Comparison of ENCODE assay signal across 24 cellular contexts in the genomic region with DNA sequence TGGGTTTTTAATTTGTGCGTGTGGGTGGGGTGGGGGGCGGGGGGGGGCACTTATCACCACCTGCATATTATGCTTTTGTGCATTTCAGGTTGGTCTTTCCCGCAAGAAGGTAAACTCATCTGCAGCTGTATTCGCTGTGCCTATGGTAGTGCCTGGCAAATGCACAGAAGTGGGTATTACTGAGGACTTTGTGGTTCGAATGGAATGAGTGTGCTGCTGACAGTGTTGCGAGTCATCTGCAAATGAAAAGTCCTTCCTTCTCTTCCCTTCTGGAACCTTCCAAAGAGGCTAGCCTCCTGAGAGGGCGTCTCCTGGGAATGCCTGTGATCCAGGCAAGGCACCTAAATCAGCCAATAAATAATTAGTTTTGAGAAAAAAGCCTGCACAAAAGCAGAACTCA.
DNase-seq lines count a peak whose midpoint lies in the region; ATAC-seq lines count a peak whose summit lies in the region.
"Had no signal": no experiment of that assay in that cellular context is flagged by ENCODE, and none has a peak within 500 bp of the region (broad histone marks: within the 10 kb centered on the region; RNA-seq: fewer than 3 reads in every experiment).

No MANE protein-coding gene starts in this region.

- CTCF ChIA-PET in activated CD8-positive, alpha-beta memory T cell treated with anti-CD3 and anti-CD28 coated beads, Interleukin-2, amount 10 ng/mL, durations not matched to agents 7 days and 5 days (lab: Charles Lee): no interaction called here

- ATAC-seq in activated CD8-positive, alpha-beta memory T cell treated with anti-CD3 and anti-CD28 coated beads, Interleukin-2, amount 10 ng/mL, durations not matched to agents 7 days and 5 days: no peak
- ATAC-seq in activated T-helper 17 cell treated with anti-CD3 and anti-CD28 coated beads, Interleukin-2, amount 50 U/mL, for 72 hours (replicated peaks): peak; percentile 77
- ATAC-seq in GM21390 (IDR thresholded peaks at IDR 0.05; ENCODE audit: unreplicated experiment): no peak
- ATAC-seq: A549; effector memory CD8-positive, alpha-beta T cell; GM23338; left lobe of liver; natural killer cell treated with Interleukin-12 subunit alpha and Interleukin-12 subunit beta and Interleukin-15 and Interleukin-18, amount 100 ng/mL, for 72 hours had no signal

- H3K4me1 Mint-ChIP-seq in activated CD8-positive, alpha-beta memory T cell treated with anti-CD3 and anti-CD28 coated beads, Interleukin-2, amount 10 ng/mL, durations not matched to agents 7 days and 5 days: peaks cover 32% of the 10 kb centered on the region
- H3K4me1 Mint-ChIP-seq in activated T-helper 17 cell treated with anti-CD3 and anti-CD28 coated beads, Interleukin-2, amount 50 U/mL, for 72 hours: peaks cover 37% of the 10 kb centered on the region

- no peak overlapping the region for H3K27ac Mint-ChIP-seq in activated CD8-positive, alpha-beta memory T cell treated with anti-CD3 and anti-CD28 coated beads, Interleukin-2, amount 10 ng/mL, durations not matched to agents 7 days and 5 days
- peak overlapping the region; percentile 81 for H3K27ac Mint-ChIP-seq in activated T-helper 17 cell treated with anti-CD3 and anti-CD28 coated beads, Interleukin-2, amount 50 U/mL, for 72 hours
- H3K27ac Mint-ChIP-seq: activated T-helper 1 cell treated with anti-CD3 and anti-CD28 coated beads, Interleukin-12 subunit alpha, Interleukin-12 subunit beta, Interleukin-2, Interleukin-4 antibody, amounts not matched to agents 30 ng/mL and 10 ng/mL and 1 ng/mL, durations not matched to agents 14 hours and 24 hours and 36 hours; effector memory CD8-positive, alpha-beta T cell; GM23338; natural killer cell treated with Interleukin-12 subunit alpha and Interleukin-12 subunit beta and Interleukin-15 and Interleukin-18, amount 100 ng/mL, for 72 hours had no signal

- H3K36me3 Mint-ChIP-seq in activated CD8-positive, alpha-beta memory T cell treated with anti-CD3 and anti-CD28 coated beads, Interleukin-2, amount 10 ng/mL, durations not matched to agents 7 days and 5 days: no peaks in the 10 kb centered on the region
- peaks cover 6% of the 10 kb centered on the region for H3K36me3 Mint-ChIP-seq in activated T-helper 17 cell treated with anti-CD3 and anti-CD28 coated beads, Interleukin-2, amount 50 U/mL, for 72 hours (ENCODE audit: low read depth)
- H3K36me3 Mint-ChIP-seq: natural killer cell treated with Interleukin-12 subunit alpha and Interleukin-12 subunit beta and Interleukin-15 and Interleukin-18, amount 100 ng/mL, for 72 hours had no signal

- H3K9me3 Mint-ChIP-seq in activated CD8-positive, alpha-beta memory T cell treated with anti-CD3 and anti-CD28 coated beads, Interleukin-2, amount 10 ng/mL, durations not matched to agents 7 days and 5 days (ENCODE audit: low read depth): peaks cover 1% of the 10 kb centered on the region
- H3K9me3 Mint-ChIP-seq in activated T-helper 17 cell treated with anti-CD3 and anti-CD28 coated beads, Interleukin-2, amount 50 U/mL, for 72 hours: peaks cover 11% of the 10 kb centered on the region
- H3K9me3 Mint-ChIP-seq: effector memory CD8-positive, alpha-beta T cell; GM23338; natural killer cell treated with Interleukin-12 subunit alpha and Interleukin-12 subunit beta and Interleukin-15 and Interleukin-18, amount 100 ng/mL, for 72 hours; T-helper 2 cell treated with Interferon-gamma antibody and Interleukin-4, amounts not matched to agents 5 μg/mL and 100 μg/mL, for 36 hours had no signal

- H3K27me3 Mint-ChIP-seq in activated CD8-positive, alpha-beta memory T cell treated with anti-CD3 and anti-CD28 coated beads, Interleukin-2, amount 10 ng/mL, durations not matched to agents 7 days and 5 days: peaks cover 5% of the 10 kb centered on the region
- H3K27me3 Mint-ChIP-seq in activated T-helper 17 cell treated with anti-CD3 and anti-CD28 coated beads, Interleukin-2, amount 50 U/mL, for 72 hours: peaks cover 6% of the 10 kb centered on the region

- DNase-seq in activated CD8-positive, alpha-beta memory T cell treated with anti-CD3 and anti-CD28 coated beads for 24 hours: peak; percentile 43
- DNase-seq in activated CD8-positive, alpha-beta memory T cell treated with anti-CD3 and anti-CD28 coated beads, Interleukin-2, amount 10 ng/mL, durations not matched to agents 7 days and 5 days: no peak
- DNase-seq in H4 (ENCODE audit: low spot score) (peak; percentile 11), kidney tubule cell (ENCODE audit: low spot score) (peak; percentile 77), T1000 (lab: John Stamatoyannopoulos, UW) (no peak), SIG-M5 treated with dmso at 0.1 percent for 504 hours (lab: John Stamatoyannopoulos, UW; ENCODE audit: unreplicated experiment) (no peak)
- DNase-seq: activated CD4-positive, alpha-beta T cell treated with anti-CD3 and anti-CD28 coated beads, Interleukin-2, amount 50 U/mL, for 48 hours; colonic mucosa; COR-L47; effector memory CD8-positive, alpha-beta T cell; midbrain; NCI-H2081 treated with DMSO at 0.1 percent for 48 hours; NCI-H510A; SK-N-SH; substantia nigra; WERI-Rb-1 had no signal

- no peak overlapping the region for H3K4me3 Mint-ChIP-seq in activated CD8-positive, alpha-beta memory T cell treated with anti-CD3 and anti-CD28 coated beads, Interleukin-2, amount 10 ng/mL, durations not matched to agents 7 days and 5 days
- peak overlapping the region; percentile 33 for H3K4me3 Mint-ChIP-seq in activated T-helper 17 cell treated with anti-CD3 and anti-CD28 coated beads, Interleukin-2, amount 50 U/mL, for 72 hours
- H3K4me3 Mint-ChIP-seq: activated T-helper 1 cell treated with anti-CD3 and anti-CD28 coated beads, Interleukin-12 subunit alpha, Interleukin-12 subunit beta, Interleukin-2, Interleukin-4 antibody, amounts not matched to agents 30 ng/mL and 10 ng/mL and 1 ng/mL, durations not matched to agents 14 hours and 24 hours and 36 hours; effector memory CD8-positive, alpha-beta T cell; GM23338; natural killer cell treated with Interleukin-12 subunit alpha and Interleukin-12 subunit beta and Interleukin-15 and Interleukin-18, amount 100 ng/mL, for 72 hours; T-helper 2 cell treated with Interferon-gamma antibody and Interleukin-4, amounts not matched to agents 5 μg/mL and 100 μg/mL, for 36 hours had no signal

Comparison
In these comparisons a context has a peak if more than half of its experiments do, and no peak if none do; other contexts are left out.
1. DNase-seq: peak in activated CD8-positive, alpha-beta memory T cell treated with anti-CD3 and anti-CD28 coated beads for 24 hours (single experiment), H4 (single experiment) and kidney tubule cell (single experiment); none in activated CD8-positive, alpha-beta memory T cell treated with anti-CD3 and anti-CD28 coated beads, Interleukin-2, amount 10 ng/mL, durations not matched to agents 7 days and 5 days (single experiment), T1000 (single experiment) and SIG-M5 treated with dmso at 0.1 percent for 504 hours (single experiment).